16 cellular contexts compared by ENCODE assay signal in the genomic region with DNA sequence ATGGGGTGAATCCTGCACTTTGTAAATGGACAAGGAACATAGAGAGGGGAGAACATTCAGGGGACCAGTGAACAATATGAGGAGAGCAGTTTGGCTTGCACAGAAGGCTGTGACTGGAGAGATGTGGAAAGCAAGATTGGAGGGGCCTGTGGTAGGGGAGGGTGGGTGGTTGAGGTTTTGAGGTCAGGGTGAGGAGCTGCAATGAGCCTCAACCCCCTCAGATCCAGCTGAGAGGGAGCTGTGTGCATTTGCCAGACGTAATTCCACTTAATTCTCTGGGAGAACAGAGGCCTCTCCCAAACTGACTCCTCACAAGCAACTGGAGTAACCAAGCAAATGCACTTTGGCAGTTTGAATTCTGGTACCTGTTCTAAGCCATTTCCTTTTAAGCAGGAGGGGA.
"Had no signal": no experiment of that assay in that cellular context is flagged by ENCODE, and none has a peak within 500 bp of the region (broad histone marks: within the 10 kb centered on the region; RNA-seq: fewer than 3 reads in every experiment).

No MANE protein-coding gene starts in this region.

- H3K9me3 Mint-ChIP-seq: mesothelial cell of epicardium; nephron progenitor cell; stimulated activated effector memory CD8-positive, alpha-beta T cell treated with anti-CD3 and anti-CD28 coated beads, Interleukin-12 subunit alpha, Interleukin-12 subunit beta, amount 100 ng/mL, for 72 hours; stimulated activated naive CD8-positive, alpha-beta T cell treated with anti-CD3 and anti-CD28 coated beads, Interleukin-15, Interleukin-2, amounts not matched to agents 100 ng/mL and 50 ng/mL, for 24 hours had no signal

- H3K27ac Mint-ChIP-seq: naive thymus-derived CD4-positive, alpha-beta T cell; stimulated activated effector memory CD8-positive, alpha-beta T cell treated with anti-CD3 and anti-CD28 coated beads, Interleukin-12 subunit alpha, Interleukin-12 subunit beta, amount 100 ng/mL, for 72 hours; stimulated activated naive CD8-positive, alpha-beta T cell treated with anti-CD3 and anti-CD28 coated beads, Interleukin-15, Interleukin-2, amounts not matched to agents 100 ng/mL and 50 ng/mL, for 24 hours had no signal

- H3K27ac ChIP-seq: coronary artery, heart right ventricle, ovary, tibial artery had no signal

- H3K36me3 ChIP-seq: heart right ventricle, ovary, tibial artery had no signal

- H3K27me3 ChIP-seq: heart right ventricle, ovary, tibial artery had no signal

- DNase-seq: central memory CD4-positive, alpha-beta T cell; effector CD4-positive, alpha-beta T cell; heart right ventricle; hypothalamus; kidney glomerular epithelial cell; naive thymus-derived CD4-positive, alpha-beta T cell; nephron progenitor cell; ovary; right cardiac atrium; stimulated activated CD4-positive, alpha-beta T cell treated with anti-CD3 and anti-CD28 coated beads, Interleukin-4, amount 100 ng/mL, for 1 hour; stimulated activated CD8-positive, alpha-beta memory T cell treated with anti-CD3 and anti-CD28 coated beads, Interleukin-4, amount 100 ng/mL, for 48 hours; tibial artery had no signal

- H3K4me3 ChIP-seq: coronary artery, heart right ventricle, ovary, tibial artery had no signal

- H3K9me3 ChIP-seq: heart right ventricle, ovary, tibial artery had no signal

- H3K36me3 Mint-ChIP-seq: mesothelial cell of epicardium; naive thymus-derived CD4-positive, alpha-beta T cell had no signal

- ATAC-seq: heart right ventricle; naive thymus-derived CD4-positive, alpha-beta T cell; right cardiac atrium; stimulated activated effector memory CD8-positive, alpha-beta T cell treated with anti-CD3 and anti-CD28 coated beads, Interleukin-12 subunit alpha, Interleukin-12 subunit beta, amount 100 ng/mL, for 72 hours had no signal

- H3K4me1 Mint-ChIP-seq: naive thymus-derived CD4-positive, alpha-beta T cell; stimulated activated effector memory CD8-positive, alpha-beta T cell treated with anti-CD3 and anti-CD28 coated beads, Interleukin-12 subunit alpha, Interleukin-12 subunit beta, amount 100 ng/mL, for 72 hours had no signal

- H3K4me3 Mint-ChIP-seq: mesothelial cell of epicardium; naive thymus-derived CD4-positive, alpha-beta T cell; nephron progenitor cell; stimulated activated effector memory CD8-positive, alpha-beta T cell treated with anti-CD3 and anti-CD28 coated beads, Interleukin-12 subunit alpha, Interleukin-12 subunit beta, amount 100 ng/mL, for 72 hours; stimulated activated naive CD8-positive, alpha-beta T cell treated with anti-CD3 and anti-CD28 coated beads, Interleukin-15, Interleukin-2, amounts not matched to agents 100 ng/mL and 50 ng/mL, for 24 hours had no signal
